8 cellular contexts compared by ENCODE assay signal in the genomic region with DNA sequence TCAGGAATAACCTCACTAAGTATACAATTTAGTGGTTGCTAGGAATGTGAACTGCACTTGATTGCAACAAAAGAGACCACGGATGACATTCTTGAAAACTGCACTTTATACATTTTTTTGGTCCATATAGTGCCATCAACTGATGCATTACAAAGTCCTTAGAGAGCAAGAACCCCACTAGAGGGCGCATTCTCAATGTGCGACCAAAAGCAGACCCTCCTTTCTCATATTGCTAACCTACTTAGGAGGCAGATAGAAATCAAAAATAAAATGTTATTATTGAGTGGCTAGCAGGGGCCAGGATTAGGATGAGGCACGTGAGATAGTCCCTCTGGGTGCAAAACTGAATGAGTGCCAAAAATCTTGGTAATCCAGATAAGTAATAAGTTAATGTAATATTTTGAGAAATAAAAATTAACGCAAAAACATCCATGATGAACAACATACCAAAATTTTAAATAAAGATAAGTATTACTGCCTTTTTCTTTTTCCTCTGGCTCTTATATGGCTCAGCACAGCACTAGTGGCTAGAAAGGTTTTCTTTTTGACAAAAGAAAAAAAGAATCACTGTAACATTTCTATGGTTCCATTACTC.
DNase-seq lines count a peak whose midpoint lies in the region; ATAC-seq, FAIRE-seq and TF ChIP-seq lines count a peak whose summit lies in the region.

No MANE protein-coding gene starts in this region.

- no peak overlapping the region for H3K27ac Mint-ChIP-seq in activated T-cell treated with anti-CD3 and anti-CD28 coated beads, Interleukin-2, amount 50 U/mL, for 24 hours
- H3K27ac Mint-ChIP-seq in effector memory CD8-positive, alpha-beta T cell, result no peak overlapping the region

- no peak overlapping the region for H3K4me3 Mint-ChIP-seq in activated T-cell treated with anti-CD3 and anti-CD28 coated beads, Interleukin-2, amount 50 U/mL, for 24 hours
- no peak overlapping the region for H3K4me3 Mint-ChIP-seq in effector memory CD8-positive, alpha-beta T cell

- ATAC-seq in GM19452 (IDR thresholded peaks at IDR 0.05; ENCODE audit: unreplicated experiment) (peak; percentile 78), HG03520 (IDR thresholded peaks at IDR 0.05; ENCODE audit: unreplicated experiment) (peak; percentile 92)
- ATAC-seq in effector memory CD8-positive, alpha-beta T cell (replicated peaks), result no peak

- no peaks in the 10 kb centered on the region for H3K36me3 Mint-ChIP-seq in activated T-cell treated with anti-CD3 and anti-CD28 coated beads, Interleukin-2, amount 50 U/mL, for 24 hours (ENCODE audit: low read depth)
- H3K36me3 Mint-ChIP-seq in effector memory CD8-positive, alpha-beta T cell (ENCODE audit: insufficient read depth), result no peaks in the 10 kb centered on the region

- H3K4me1 Mint-ChIP-seq in activated T-cell treated with anti-CD3 and anti-CD28 coated beads, Interleukin-2, amount 50 U/mL, for 24 hours (ENCODE audit: low read depth), result no peaks in the 10 kb centered on the region
- H3K4me1 Mint-ChIP-seq in effector memory CD8-positive, alpha-beta T cell (ENCODE audit: low read depth in 2 of 2), result no peaks in the 10 kb centered on the region

- DNase-seq in activated T-cell treated with anti-CD3 and anti-CD28 coated beads for 24 hours (ENCODE audit: low read depth), result peak; percentile 5
- no peak for DNase-seq in activated T-cell treated with anti-CD3 and anti-CD28 coated beads, Interleukin-2, amount 50 U/mL, for 24 hours
- DNase-seq in RCC 7860 (ENCODE audit: low spot score), result peak; percentile 8
- DNase-seq in epithelial cell of proximal tubule (ENCODE audit: low read depth), result no peak
- peak; percentile 52 for DNase-seq in renal cortical epithelial cell (ENCODE audit: low read depth)
- DNase-seq in effector memory CD8-positive, alpha-beta T cell, result no peak

- H3K9me3 Mint-ChIP-seq in activated T-cell treated with anti-CD3 and anti-CD28 coated beads, Interleukin-2, amount 50 U/mL, for 24 hours, result no peaks in the 10 kb centered on the region
- no peaks in the 10 kb centered on the region for H3K9me3 Mint-ChIP-seq in effector memory CD8-positive, alpha-beta T cell

- no peaks in the 10 kb centered on the region for H3K27me3 Mint-ChIP-seq in activated T-cell treated with anti-CD3 and anti-CD28 coated beads, Interleukin-2, amount 50 U/mL, for 24 hours
- no peaks in the 10 kb centered on the region for H3K27me3 Mint-ChIP-seq in effector memory CD8-positive, alpha-beta T cell

- FAIRE-seq in RCC 7860 (lab: Jason Lieb, UNC), result no peak

- TF ChIP-seq CTCF in epithelial cell of proximal tubule (conservative IDR thresholded peaks at IDR 0.05; ENCODE audit: low read depth, low read length), result peak; percentile 93

- H3K4me3 ChIP-seq in epithelial cell of proximal tubule (ENCODE audit: low read depth, low read length), result no peak overlapping the region

Comparison
In these comparisons a context has a peak if more than half of its experiments do, and no peak if none do; other contexts are left out.
1. DNase-seq: peak in activated T-cell treated with anti-CD3 and anti-CD28 coated beads for 24 hours (single experiment), RCC 7860 (single experiment) and renal cortical epithelial cell (single experiment); none in activated T-cell treated with anti-CD3 and anti-CD28 coated beads, Interleukin-2, amount 50 U/mL, for 24 hours (single experiment), epithelial cell of proximal tubule (single experiment) and effector memory CD8-positive, alpha-beta T cell (0 of 3).